Comparison of ENCODE assay signal across 30 cellular contexts in genomic region chr2:46794693-46795317, GRCh38.
"Had no signal": no experiment of that assay in that cellular context is flagged by ENCODE, and none has a peak within 500 bp of the region (broad histone marks: within the 10 kb centered on the region; RNA-seq: fewer than 3 reads in every experiment).

No MANE protein-coding gene starts in this region.

- H3K4me3 Mint-ChIP-seq: activated naive CD4-positive, alpha-beta T cell treated with anti-CD3 and anti-CD28 coated beads for 36 hours; activated naive CD8-positive, alpha-beta T cell treated with anti-CD3 and anti-CD28 coated beads for 36 hours; effector memory CD8-positive, alpha-beta T cell; nephron; stimulated activated naive B cell treated with anti-CD40 and anti-IgM and Interleukin-4, amounts not matched to agents 10 μg/mL and 1 μg/mL and 100 μg/mL, for 72 hours; T-helper 17 cell had no signal

- H3K27ac Mint-ChIP-seq: activated naive CD4-positive, alpha-beta T cell treated with anti-CD3 and anti-CD28 coated beads for 36 hours; activated naive CD8-positive, alpha-beta T cell treated with anti-CD3 and anti-CD28 coated beads for 36 hours; effector memory CD8-positive, alpha-beta T cell; stimulated activated naive B cell treated with anti-CD40 and anti-IgM and Interleukin-4, amounts not matched to agents 10 μg/mL and 1 μg/mL and 100 μg/mL, for 72 hours; T-helper 17 cell had no signal

- H3K4me1 ChIP-seq: left ventricle myocardium inferior, sigmoid colon, stomach, upper lobe of right lung had no signal

- ATAC-seq: activated CD4-positive, CD25-positive, alpha-beta regulatory T cell treated with anti-CD3 and anti-CD28 coated beads, Interleukin-2, amount 50 U/mL, for 24 hours; effector memory CD8-positive, alpha-beta T cell; esophagus mucosa; stimulated activated naive B cell treated with anti-CD40 and anti-IgM and Interleukin-4, amounts not matched to agents 10 μg/mL and 1 μg/mL and 100 μg/mL, for 72 hours; T-helper 17 cell; upper lobe of right lung had no signal

- H3K4me3 ChIP-seq: adrenal gland, left ventricle myocardium inferior, lung, ovary, sigmoid colon, stomach, thyroid gland, upper lobe of right lung had no signal

- H3K27me3 ChIP-seq: adrenal gland, brain microvascular endothelial cell, ovary, sigmoid colon, stomach, thyroid gland, upper lobe of right lung had no signal

- H3K27me3 Mint-ChIP-seq: activated naive CD8-positive, alpha-beta T cell treated with anti-CD3 and anti-CD28 coated beads for 36 hours; progenitor cell of endocrine pancreas; stimulated activated naive B cell treated with anti-CD40 and anti-IgM and Interleukin-4, amounts not matched to agents 10 μg/mL and 1 μg/mL and 100 μg/mL, for 72 hours; T-helper 17 cell had no signal

- H3K27ac ChIP-seq: adrenal gland, brain microvascular endothelial cell, left ventricle myocardium inferior, ovary, sigmoid colon, WERI-Rb-1 had no signal

- DNase-seq: activated CD4-positive, alpha-beta T cell treated with anti-CD3 and anti-CD28 coated beads for 48 hours; activated CD4-positive, alpha-beta T cell treated with anti-CD3 and anti-CD28 coated beads, Interleukin-2, amount 50 U/mL, for 48 hours; activated CD8-positive, alpha-beta memory T cell treated with anti-CD3 and anti-CD28 coated beads for 24 hours; activated effector memory CD4-positive, alpha-beta T cell treated with Interleukin-2 at 50 U/mL for 16 hours; activated naive CD4-positive, alpha-beta T cell treated with anti-CD3 and anti-CD28 coated beads for 36 hours; activated naive CD8-positive, alpha-beta T cell treated with anti-CD3 and anti-CD28 coated beads for 36 hours; adrenal gland; aorta; brain microvascular endothelial cell; caudate nucleus; cortex of kidney; effector memory CD8-positive, alpha-beta T cell; foreskin melanocyte; left ventricle myocardium inferior; ovary; retina; sigmoid colon; small intestine; stimulated activated naive B cell treated with anti-CD40 and anti-IgM and Interleukin-4, amounts not matched to agents 10 μg/mL and 1 μg/mL and 100 μg/mL, for 72 hours; stomach; T-helper 17 cell; T1000; thyroid gland; upper lobe of right lung; WERI-Rb-1 had no signal

- H3K9me3 ChIP-seq: adrenal gland, ovary, stomach, thyroid gland, upper lobe of right lung had no signal

- H3K4me1 Mint-ChIP-seq: activated naive CD8-positive, alpha-beta T cell treated with anti-CD3 and anti-CD28 coated beads for 36 hours; stimulated activated naive B cell treated with anti-CD40 and anti-IgM and Interleukin-4, amounts not matched to agents 10 μg/mL and 1 μg/mL and 100 μg/mL, for 72 hours; T-helper 17 cell had no signal

- H3K36me3 ChIP-seq: adrenal gland, brain microvascular endothelial cell, left ventricle myocardium inferior, ovary, sigmoid colon, stomach, thyroid gland, upper lobe of right lung, WERI-Rb-1 had no signal

- H3K36me3 Mint-ChIP-seq: activated naive CD8-positive, alpha-beta T cell treated with anti-CD3 and anti-CD28 coated beads for 36 hours; stimulated activated naive B cell treated with anti-CD40 and anti-IgM and Interleukin-4, amounts not matched to agents 10 μg/mL and 1 μg/mL and 100 μg/mL, for 72 hours had no signal
